1 cellular context compared by ENCODE assay signal in genomic region chr18:3458952-3459853, GRCh38.
TF ChIP-seq lines count a peak whose summit lies in the region.

No MANE protein-coding gene starts in this region.

TF ChIP-seq in liver, 16 proteins besides CTCF, POLR2A, EP300 and RAD21 (continued from another document):
- no peak for TF ChIP-seq ZBTB33 (IDR thresholded peaks at IDR 0.05)
- TF ChIP-seq EGR1 (IDR thresholded peaks at IDR 0.05; ENCODE audit: low read depth in 2 of 2): no peak
